In the genomic region with DNA sequence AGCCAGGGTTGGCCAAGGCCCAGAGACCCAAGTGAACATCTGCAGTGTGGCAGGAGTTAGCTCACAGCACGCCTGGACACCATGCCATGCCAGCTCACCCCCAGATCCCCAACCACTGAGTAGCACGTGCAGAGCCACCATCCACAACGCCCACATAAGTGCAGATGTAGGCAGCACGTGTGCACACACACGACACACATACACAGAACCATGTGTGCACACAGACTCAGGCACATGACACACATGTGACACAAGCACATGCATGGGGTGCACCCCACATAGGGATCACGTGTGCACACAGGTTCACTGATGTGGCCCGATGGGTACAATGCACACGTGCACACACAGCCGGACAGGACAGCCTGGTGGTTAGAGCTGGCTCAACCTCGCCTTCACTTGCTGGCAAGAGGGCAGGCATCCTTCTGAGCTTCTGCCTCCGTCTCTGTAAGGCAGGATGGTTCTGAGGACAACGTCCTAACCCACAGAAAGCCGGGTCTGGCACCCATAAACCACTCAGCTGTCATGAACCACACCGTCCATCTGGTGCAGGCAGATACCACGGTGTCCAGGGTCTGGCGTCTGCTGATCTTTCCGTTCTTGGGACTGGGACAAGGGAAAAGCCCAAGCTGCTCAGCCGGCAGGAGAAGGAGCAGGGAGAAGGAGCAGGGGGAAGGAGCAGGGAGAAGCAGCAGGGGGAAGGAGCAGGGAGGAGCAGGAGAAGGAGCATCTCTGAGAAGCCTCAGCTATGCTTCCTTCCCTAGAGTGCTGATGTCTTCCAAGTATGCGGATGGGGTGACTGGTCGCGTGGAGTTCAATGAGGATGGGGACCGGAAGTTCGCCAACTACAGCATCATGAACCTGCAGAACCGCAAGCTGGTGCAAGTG, we compare ENCODE assay signal across 18 cellular contexts. TPM values are rescaled to one million over a fixed set of nuclear protein-coding genes. Genes with fewer than 3 reads are reported as not detected.
DNase-seq lines count a peak whose midpoint lies in the region; TF ChIP-seq lines count a peak whose summit lies in the region.
"Had no signal": no experiment of that assay in that cellular context is flagged by ENCODE, and none has a peak within 500 bp of the region (broad histone marks: within the 10 kb centered on the region; RNA-seq: fewer than 3 reads in every experiment).

No MANE protein-coding gene starts in this region.

- TF ChIP-seq POLR2A in ovary (IDR thresholded peaks at IDR 0.05) = no peak

- peaks cover 6% of the 10 kb centered on the region for H3K4me1 ChIP-seq in ovary (ENCODE audit: insufficient read depth)
- H3K4me1 ChIP-seq: HAP-1 had no signal

- DNase-seq in DMS 273 treated with DMSO at 0.1 percent for 48 hours (lab: John Stamatoyannopoulos, UW) = peak; percentile 42
- peak; percentile 93 for DNase-seq in RPMI8226
- no peak for DNase-seq in immature natural killer cell
- DNase-seq in activated naive CD8-positive, alpha-beta T cell treated with anti-CD3 and anti-CD28 coated beads for 36 hours = no peak
- DNase-seq in globus pallidus (ENCODE audit: low spot score) = no peak
- no peak for DNase-seq in ovary
- DNase-seq: DMS79 treated with DMSO at 0.1 percent for 48 hours, NCI-H2107, NCI-H748 treated with DMSO at 0.1 percent for 48 hours, upper lobe of right lung had no signal

- no peaks in the 10 kb centered on the region for H3K36me3 Mint-ChIP-seq in immature natural killer cell
- H3K36me3 Mint-ChIP-seq in activated naive CD8-positive, alpha-beta T cell treated with anti-CD3 and anti-CD28 coated beads for 36 hours = no peaks in the 10 kb centered on the region
- H3K36me3 Mint-ChIP-seq: activated naive CD4-positive, alpha-beta T cell treated with anti-CD3 and anti-CD28 coated beads, Interleukin-2, amount 50 U/mL, for 24 hours had no signal

- intact Hi-C loops in ovary (cut with DNase I) = no loop called here

- TF ChIP-seq CTCF in ovary (IDR thresholded peaks at IDR 0.05) = no peak

- no peaks in the 10 kb centered on the region for H3K36me3 ChIP-seq in ovary
- H3K36me3 ChIP-seq: HAP-1, upper lobe of right lung had no signal

- peaks cover 10 to 24% (median 13%) of the 10 kb centered on the region in 3 donors for H3K27me3 Mint-ChIP-seq in immature natural killer cell (ENCODE audit: low read depth in 3 of 3)
- peaks cover 59% of the 10 kb centered on the region for H3K27me3 Mint-ChIP-seq in activated naive CD8-positive, alpha-beta T cell treated with anti-CD3 and anti-CD28 coated beads for 36 hours

- no peak overlapping the region for H3K4me3 ChIP-seq in ovary
- H3K4me3 ChIP-seq: HAP-1, upper lobe of right lung had no signal

- H3K27ac Mint-ChIP-seq in immature natural killer cell = peak overlapping the region in 1 of 6 donors; percentile 40
- H3K27ac Mint-ChIP-seq in activated naive CD8-positive, alpha-beta T cell treated with anti-CD3 and anti-CD28 coated beads for 36 hours = no peak overlapping the region
- H3K27ac Mint-ChIP-seq: activated CD4-positive, alpha-beta T cell treated with anti-CD3 and anti-CD28 coated beads for 36 hours; activated naive CD4-positive, alpha-beta T cell treated with anti-CD3 and anti-CD28 coated beads, Interleukin-2, amount 50 U/mL, for 24 hours; progenitor cell of endocrine pancreas had no signal

- peaks cover 5 to 12% of the 10 kb centered on the region in 2 donors for H3K4me1 Mint-ChIP-seq in immature natural killer cell
- peaks cover 13% of the 10 kb centered on the region for H3K4me1 Mint-ChIP-seq in activated naive CD8-positive, alpha-beta T cell treated with anti-CD3 and anti-CD28 coated beads for 36 hours

- peak overlapping the region in 3 of 5 donors; percentile 24 to 46 (median 39) for H3K4me3 Mint-ChIP-seq in immature natural killer cell
- H3K4me3 Mint-ChIP-seq in activated naive CD8-positive, alpha-beta T cell treated with anti-CD3 and anti-CD28 coated beads for 36 hours = no peak overlapping the region
- H3K4me3 Mint-ChIP-seq: activated CD4-positive, alpha-beta T cell treated with anti-CD3 and anti-CD28 coated beads for 36 hours; activated naive CD4-positive, alpha-beta T cell treated with anti-CD3 and anti-CD28 coated beads, Interleukin-2, amount 50 U/mL, for 24 hours had no signal

- H3K27ac ChIP-seq in ovary = no peak overlapping the region
- H3K27ac ChIP-seq: upper lobe of right lung had no signal

- TF ChIP-seq EP300 in ovary (IDR thresholded peaks at IDR 0.05) = no peak

- no peaks in the 10 kb centered on the region for H3K9me3 Mint-ChIP-seq in immature natural killer cell
- H3K9me3 Mint-ChIP-seq in activated naive CD8-positive, alpha-beta T cell treated with anti-CD3 and anti-CD28 coated beads for 36 hours = no peaks in the 10 kb centered on the region
- H3K9me3 Mint-ChIP-seq: activated naive CD4-positive, alpha-beta T cell treated with anti-CD3 and anti-CD28 coated beads, Interleukin-2, amount 50 U/mL, for 24 hours had no signal

- no peaks in the 10 kb centered on the region for H3K27me3 ChIP-seq in ovary

- no peaks in the 10 kb centered on the region for H3K9me3 ChIP-seq in ovary
- H3K9me3 ChIP-seq: HAP-1, upper lobe of right lung had no signal

- WGBS in ovary, 3 donors = 51 to 56% (median 53%) methylated on average over 24 of the region's 24 CpGs

RNA-seq across cellular contexts. Expression of gene LRRC26, which starts 12.0 kb away (rescaled TPM):
- polyA plus RNA-seq in immature natural killer cell (1 to 10 TPM in 1 of 3 donors, under 1 TPM in 1, not detected in 1; 0.22 to 2.1 TPM), ovary (not detected)
- not detected for total RNA-seq in activated naive CD8-positive, alpha-beta T cell treated with anti-CD3 and anti-CD28 coated beads for 36 hours
- 1 to 10 TPM in 1 of 7 donors, under 1 TPM in 1, not detected in 5; 0.23 to 3.0 TPM for total RNA-seq in ovary
- total RNA-seq: activated CD4-positive, alpha-beta T cell treated with anti-CD3 and anti-CD28 coated beads for 36 hours; fibroblast of villous mesenchyme; T-helper 1 cell treated with Interleukin-12 subunit alpha and Interleukin-12 subunit beta and Interleukin-4 antibody, amounts not matched to agents 30 ng/mL and 1 ng/mL, for 36 hours; upper lobe of right lung had no signal
- polyA plus RNA-seq: BJ had no signal

RNA-seq across cellular contexts. Expression of gene TMEM210, which starts 14.0 kb away (rescaled TPM):
- not detected for polyA plus RNA-seq in immature natural killer cell
- total RNA-seq in activated naive CD8-positive, alpha-beta T cell treated with anti-CD3 and anti-CD28 coated beads for 36 hours = not detected
- not detected for total RNA-seq in ovary
- not detected for polyA plus RNA-seq in ovary
- total RNA-seq: activated CD4-positive, alpha-beta T cell treated with anti-CD3 and anti-CD28 coated beads for 36 hours; fibroblast of villous mesenchyme; liver; progenitor cell of endocrine pancreas; T-helper 1 cell treated with Interleukin-12 subunit alpha and Interleukin-12 subunit beta and Interleukin-4 antibody, amounts not matched to agents 30 ng/mL and 1 ng/mL, for 36 hours; upper lobe of right lung had no signal
- polyA plus RNA-seq: BJ, liver had no signal

RNA-seq across cellular contexts. Expression of gene GRIN1, which starts 18.9 kb away (rescaled TPM):
- not detected for polyA plus RNA-seq in immature natural killer cell
- not detected for total RNA-seq in activated naive CD8-positive, alpha-beta T cell treated with anti-CD3 and anti-CD28 coated beads for 36 hours
- under 1 TPM in 1 of 7 donors, not detected in 6; 0.15 TPM for total RNA-seq in ovary
- not detected for polyA plus RNA-seq in ovary
- total RNA-seq: fibroblast of villous mesenchyme, liver had no signal

RNA-seq across cellular contexts. Expression of gene ANAPC2, which starts 30.5 kb away (rescaled TPM):
- polyA plus RNA-seq in immature natural killer cell = 1 to 10 TPM; 4.2 to 7.0 (median 5.3) TPM
- total RNA-seq in activated naive CD8-positive, alpha-beta T cell treated with anti-CD3 and anti-CD28 coated beads for 36 hours = 10 to 100 TPM; 42.6 to 48.3 TPM
- 10 to 100 TPM; 23.1 to 61.5 (median 53.9) TPM for total RNA-seq in ovary
- polyA plus RNA-seq in ovary = 10 to 100 TPM in 1 of 2 donors, 1 to 10 TPM in 1; 8.0 to 38.4 TPM

RNA-seq across cellular contexts. Expression of gene SSNA1, which starts 30.6 kb away (rescaled TPM):
- polyA plus RNA-seq in immature natural killer cell (100 to 1,000 TPM; 164 to 191 (median 181) TPM), ovary (10 to 100 TPM in 1 of 2 donors, 1 to 10 TPM in 1; 1.6 to 47.3 TPM)
- 10 to 100 TPM; 78.1 to 80.1 TPM for total RNA-seq in activated naive CD8-positive, alpha-beta T cell treated with anti-CD3 and anti-CD28 coated beads for 36 hours
- 10 to 100 TPM; 34.5 to 60.7 (median 44.5) TPM for total RNA-seq in ovary

Comparison
In these comparisons a context has a peak if more than half of its experiments do, and no peak if none do; other contexts are left out.
1. DNase-seq: peak in DMS 273 treated with DMSO at 0.1 percent for 48 hours (single experiment) and RPMI8226 (single experiment); none in immature natural killer cell (0 of 3), activated naive CD8-positive, alpha-beta T cell treated with anti-CD3 and anti-CD28 coated beads for 36 hours (single experiment), globus pallidus (single experiment) and ovary (0 of 5).